1 cellular context compared by ENCODE assay signal in genomic region chr2:150495993-150496627, GRCh38.
TF ChIP-seq lines count a peak whose summit lies in the region.

No MANE protein-coding gene starts in this region.

TF ChIP-seq in SK-N-SH, 30 proteins besides CTCF, POLR2A, EP300 and RAD21 (continued from another document):
- TF ChIP-seq REST (IDR thresholded peaks at IDR 0.05; ENCODE audit: low read depth, low read length): 0 out of 2 replicates have a peak, but pooled peaks have one; percentile 5
- TF ChIP-seq POLR2AphosphoS5 (IDR thresholded peaks at IDR 0.05; ENCODE audit: low read depth, low read length): no peak
- TF ChIP-seq TAF1 (IDR thresholded peaks at IDR 0.05; ENCODE audit: borderline replicate concordance, low read depth, low read length): no peak
- TF ChIP-seq JUND (IDR thresholded peaks at IDR 0.05): peak; percentile 61
- no peak for TF ChIP-seq MXI1 (IDR thresholded peaks at IDR 0.05; ENCODE audit: low read depth, low read length)
- no peak for TF ChIP-seq SIN3A (IDR thresholded peaks at IDR 0.05; ENCODE audit: borderline replicate concordance, low read depth, low read length)
- no peak for TF ChIP-seq FOXM1 (IDR thresholded peaks at IDR 0.05; ENCODE audit: low read depth)
- peak; percentile 46; the same call in 1 of the 2 replicates for TF ChIP-seq RXRA (IDR thresholded peaks at IDR 0.05; ENCODE audit: borderline replicate concordance, low read depth)
- TF ChIP-seq NRF1 (IDR thresholded peaks at IDR 0.05; ENCODE audit: low read depth, low read length): no peak
- no peak for TF ChIP-seq MAX (IDR thresholded peaks at IDR 0.05; ENCODE audit: low read depth)
- TF ChIP-seq TCF12 (IDR thresholded peaks at IDR 0.05): peak; percentile 63
- TF ChIP-seq RFX5 (IDR thresholded peaks at IDR 0.05; ENCODE audit: low read length): no peak
- no peak for TF ChIP-seq FOXJ3 (CRISPR knock-in tag; IDR thresholded peaks at IDR 0.05)
- no peak for TF ChIP-seq ZBTB33 (IDR thresholded peaks at IDR 0.05; ENCODE audit: borderline replicate concordance, low read depth)
- TF ChIP-seq YY1 (IDR thresholded peaks at IDR 0.05; ENCODE audit: low read depth): no peak
- TF ChIP-seq, protein P1, sequence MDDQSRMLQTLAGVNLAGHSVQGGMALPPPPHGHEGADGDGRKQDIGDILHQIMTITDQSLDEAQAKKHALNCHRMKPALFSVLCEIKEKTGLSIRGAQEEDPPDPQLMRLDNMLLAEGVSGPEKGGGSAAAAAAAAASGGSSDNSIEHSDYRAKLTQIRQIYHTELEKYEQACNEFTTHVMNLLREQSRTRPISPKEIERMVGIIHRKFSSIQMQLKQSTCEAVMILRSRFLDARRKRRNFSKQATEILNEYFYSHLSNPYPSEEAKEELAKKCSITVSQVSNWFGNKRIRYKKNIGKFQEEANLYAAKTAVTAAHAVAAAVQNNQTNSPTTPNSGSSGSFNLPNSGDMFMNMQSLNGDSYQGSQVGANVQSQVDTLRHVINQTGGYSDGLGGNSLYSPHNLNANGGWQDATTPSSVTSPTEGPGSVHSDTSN (IDR thresholded peaks at IDR 0.05): peak; percentile 47; the same call in 1 of the 2 replicates
- TF ChIP-seq FOSL2 (IDR thresholded peaks at IDR 0.05; ENCODE audit: borderline replicate concordance, low read depth): peak; percentile 54; the same call in 1 of the 2 replicates
- no peak for TF ChIP-seq CHD2 (IDR thresholded peaks at IDR 0.05; ENCODE audit: low read length, partially characterized antibody)
- TF ChIP-seq NFIC (IDR thresholded peaks at IDR 0.05; ENCODE audit: borderline replicate concordance): peak; percentile 22; the same call in 1 of the 2 replicates
- no peak for TF ChIP-seq SMC3 (IDR thresholded peaks at IDR 0.05; ENCODE audit: low read depth, low read length)
- TF ChIP-seq, protein P2, sequence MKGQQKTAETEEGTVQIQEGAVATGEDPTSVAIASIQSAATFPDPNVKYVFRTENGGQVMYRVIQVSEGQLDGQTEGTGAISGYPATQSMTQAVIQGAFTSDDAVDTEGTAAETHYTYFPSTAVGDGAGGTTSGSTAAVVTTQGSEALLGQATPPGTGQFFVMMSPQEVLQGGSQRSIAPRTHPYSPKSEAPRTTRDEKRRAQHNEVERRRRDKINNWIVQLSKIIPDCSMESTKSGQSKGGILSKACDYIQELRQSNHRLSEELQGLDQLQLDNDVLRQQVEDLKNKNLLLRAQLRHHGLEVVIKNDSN (IDR thresholded peaks at IDR 0.05; ENCODE audit: borderline replicate concordance, low read depth): no peak
- TF ChIP-seq USF2 (IDR thresholded peaks at IDR 0.05; ENCODE audit: borderline replicate concordance, low read depth, low read length): no peak
- TF ChIP-seq GATA2 (CRISPR knock-in tag; IDR thresholded peaks at IDR 0.05): no peak
